ENCODE assay signal across 15 cellular contexts in the genomic region with DNA sequence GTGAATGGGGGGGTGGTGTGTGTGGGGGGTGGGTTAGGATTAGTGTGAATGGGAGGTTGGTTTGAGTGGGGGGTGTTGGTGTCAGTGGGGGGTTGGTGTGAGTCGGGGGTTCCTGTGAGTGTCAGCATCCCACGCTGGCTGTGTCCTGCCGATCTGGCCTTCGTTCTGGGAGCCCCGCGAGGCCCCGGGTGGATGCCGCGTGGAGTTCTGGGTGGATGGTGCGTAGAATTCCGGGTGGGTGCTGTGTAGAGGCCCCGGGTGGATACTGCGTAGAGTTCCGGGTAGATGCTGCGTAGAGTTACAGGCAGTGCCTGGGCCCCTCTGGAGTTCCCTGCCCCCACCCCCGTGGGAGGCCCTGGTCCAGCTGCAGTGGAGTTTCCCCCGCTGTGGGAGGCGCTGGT. TPM values are rescaled to one million over a fixed set of nuclear protein-coding genes. Genes with fewer than 3 reads are reported as not detected.
DNase-seq lines count a peak whose midpoint lies in the region; ATAC-seq, FAIRE-seq and TF ChIP-seq lines count a peak whose summit lies in the region.
"Had no signal": no experiment of that assay in that cellular context is flagged by ENCODE, and none has a peak within 500 bp of the region (broad histone marks: within the 10 kb centered on the region; RNA-seq: fewer than 3 reads in every experiment).

No MANE protein-coding gene starts in this region.

- DNase-seq in right lobe of liver (peak in 2 of 3 donors; percentile 11 to 52), HepG2 (ENCODE audit: low spot score) (no peak), T-helper 17 cell (peak in 2 of 3 donors; percentile 3 to 10), nephron progenitor cell (peak; percentile 6), AG08396 (ENCODE audit: low spot score) (no peak), NCI-H82 treated with DMSO at 0.1 percent for 48 hours (lab: John Stamatoyannopoulos, UW; ENCODE audit: unreplicated experiment) (no peak)
- DNase-seq: ACHN, GF-D8, MG63, NCI-H1092 treated with DMSO at 0.1 percent for 48 hours, NCI-H1694 treated with DMSO at 0.1 percent for 48 hours, NCI-H69 had no signal

- H2AFZ ChIP-seq in HepG2 (ENCODE audit: low read length): no peak overlapping the region

- no peak for TF ChIP-seq RAD21 in HepG2 (CRISPR knock-in tag; IDR thresholded peaks at IDR 0.05)

- no TSS peak for BruUV-seq in HepG2 (replicated peaks; lab: Mats Ljungman, UMichigan)

- POLR2A ChIA-PET in HepG2 (lab: Yijun Ruan, JAX): no interaction called here

- no peaks in the 10 kb centered on the region for H3K27me3 Mint-ChIP-seq in T-helper 17 cell
- H3K27me3 Mint-ChIP-seq in nephron progenitor cell (ENCODE audit: low read depth, poor library complexity): no peaks in the 10 kb centered on the region
- H3K27me3 Mint-ChIP-seq: B cell; CD8-positive, alpha-beta memory T cell had no signal

- no peaks in the 10 kb centered on the region for H3K4me1 Mint-ChIP-seq in T-helper 17 cell
- H3K4me1 Mint-ChIP-seq in nephron progenitor cell: peaks cover 11% of the 10 kb centered on the region

- in situ Hi-C loops in HepG2 (cut with HindIII; ENCODE audit: extremely low pct_ligation_motif_present, low pct_unique_long_range_greater_than_20kb): no loop called here

- H3K4me3 Mint-ChIP-seq in T-helper 17 cell (no peak overlapping the region), nephron progenitor cell (no peak overlapping the region)
- H3K4me3 Mint-ChIP-seq: B cell; CD8-positive, alpha-beta memory T cell had no signal

- no peak overlapping the region for H3K4me3 ChIP-seq in right lobe of liver
- H3K4me3 ChIP-seq in HepG2 (replicated peaks in 1 of 3; ENCODE audit: insufficient read depth in 1 of 3, low read depth in 2 of 3, low read length in 3 of 3): no peak overlapping the region
- H3K4me3 ChIP-seq: MG63 had no signal

- H4K20me1 ChIP-seq in HepG2 (ENCODE audit: insufficient read depth, low read length): peaks cover 3% of the 10 kb centered on the region; the same call in 1 of the 2 replicates

- ATAC-seq in right lobe of liver (no peak), HepG2 (no peak), T-helper 17 cell (no peak), GM18867 (IDR thresholded peaks at IDR 0.05; ENCODE audit: unreplicated experiment) (no peak)

- H3K36me3 ChIP-seq in right lobe of liver: peaks cover 0 to 1% (median 0%) of the 10 kb centered on the region in 4 donors
- H3K36me3 ChIP-seq in HepG2 (replicated peaks in 1 of 2; ENCODE audit: control insufficient read depth in 1 of 2, insufficient read depth in 2 of 2, low read length in 2 of 2): peaks cover 0 to 2% of the 10 kb centered on the region in 2 experiments; a peak in 2 of 5 replicates

- H3K27me3 ChIP-seq in right lobe of liver (no peaks in the 10 kb centered on the region), HepG2 (ENCODE audit: control insufficient read depth in 1 of 2, insufficient read depth in 2 of 2, low read length in 2 of 2) (no peaks in the 10 kb centered on the region)
- H3K27me3 ChIP-seq: MG63 had no signal

- no peak for TF ChIP-seq POLR2A in right lobe of liver (IDR thresholded peaks at IDR 0.05)
- no peak for TF ChIP-seq POLR2A in HepG2 (IDR thresholded peaks at IDR 0.05; ENCODE audit: insufficient read depth in 1 of 2, low read depth in 2 of 2, low read length in 2 of 2)

- H3K27ac Mint-ChIP-seq in T-helper 17 cell (no peak overlapping the region), nephron progenitor cell (no peak overlapping the region)
- H3K27ac Mint-ChIP-seq: B cell; CD8-positive, alpha-beta memory T cell had no signal

- H3K9me3 Mint-ChIP-seq in nephron progenitor cell: no peaks in the 10 kb centered on the region
- H3K9me3 Mint-ChIP-seq: CD8-positive, alpha-beta memory T cell had no signal

- intact Hi-C loops in right lobe of liver (cut with DNase I) (loop anchor here (10.0 kb wide), 2 partner anchors 62 to 252 kb away; no protein-coding TSS in a partner anchor), HepG2 (cut with micrococcal nuclease; ENCODE audit: unreplicated experiment) (no loop called here)

- WGBS in right lobe of liver (ENCODE audit: insufficient coverage, low coverage, low lambda C conversion rate, missing lambda C conversion rate): 93% methylated on average over 11 of the region's 18 CpGs
- 92% methylated on average over 15 of the region's 18 CpGs for WGBS in HepG2 (ENCODE audit: low lambda C conversion rate)

- TF ChIP-seq EP300 in HepG2 (IDR thresholded peaks at IDR 0.05; ENCODE audit: low read depth in 2 of 2, low read length in 2 of 2) (no peak), HepG2 (CRISPR knock-in tag; IDR thresholded peaks at IDR 0.05; ENCODE audit: borderline replicate concordance) (no peak)

- no peaks in the 10 kb centered on the region for H3K79me2 ChIP-seq in HepG2 (ENCODE audit: insufficient read depth, low read length)

- H3K27ac ChIP-seq in right lobe of liver: no peak overlapping the region
- no peak overlapping the region for H3K27ac ChIP-seq in HepG2 (ENCODE audit: extremely low read length, insufficient read depth, low read length)

- no peak overlapping the region for H3K9ac ChIP-seq in HepG2 (ENCODE audit: insufficient read depth, low read depth, low read length)

- FAIRE-seq in HepG2 (lab: Jason Lieb, UNC): no peak

- H3K4me2 ChIP-seq in HepG2 (ENCODE audit: low read depth, low read length): no peak overlapping the region

- H3K4me1 ChIP-seq in right lobe of liver (peaks cover 0 to 4% (median 0%) of the 10 kb centered on the region in 4 donors), HepG2 (ENCODE audit: insufficient read depth, low read length) (peaks cover 14% of the 10 kb centered on the region)

- H3K9me3 ChIP-seq in right lobe of liver: no peaks in the 10 kb centered on the region
- no peaks in the 10 kb centered on the region for H3K9me3 ChIP-seq in HepG2 (ENCODE audit: low read length)
- H3K9me3 ChIP-seq in T-helper 17 cell (ENCODE audit: control insufficient read depth, low read length, poor library complexity, severe bottlenecking): no peaks in the 10 kb centered on the region

- CTCF ChIA-PET in HepG2 (lab: Yijun Ruan, JAX; ENCODE audit: low intra/inter-chr PET ratio, low total read pairs): interaction anchor here (1.8 to 3.3 kb wide), 2 partner anchors 66 to 189 kb away, joined by 10 to 31 read pairs; no protein-coding TSS in a partner anchor

- H3K36me3 Mint-ChIP-seq in T-helper 17 cell (ENCODE audit: low read depth) (no peaks in the 10 kb centered on the region), nephron progenitor cell (ENCODE audit: low read depth) (peaks cover 4% of the 10 kb centered on the region)

- no peak for TF ChIP-seq CTCF in right lobe of liver (IDR thresholded peaks at IDR 0.05)
- no peak for TF ChIP-seq CTCF in HepG2 (CRISPR knock-in tag; IDR thresholded peaks at IDR 0.05)
- no peak for TF ChIP-seq CTCF in nephron progenitor cell (IDR thresholded peaks at IDR 0.05)

RNA-seq across cellular contexts. Expression of a gene that starts 8.7 kb away (rescaled TPM):
- total RNA-seq in right lobe of liver (1 to 10 TPM; 7.4 to 9.7 (median 8.3) TPM), HepG2 (2016; rRNA removed; fragmentation: Illumina TruSeq; extraction: Trizol) (12.1 and 14.6 TPM in 2 replicates), T-helper 17 cell (10 to 100 TPM; 20.7 to 21.6 TPM)
- total RNA-seq in HepG2 (2016; cell fraction: cytosol; rRNA removed; fragmentation: Illumina TruSeq; extraction: Trizol; ENCODE audit: low read depth): 7.5 and 7.6 TPM in 2 replicates
- 9.2 and 14.5 TPM in 2 replicates for total RNA-seq in HepG2 (2016; cell fraction: insoluble cytoplasmic fraction; rRNA removed; fragmentation: Illumina TruSeq; extraction: Trizol)
- total RNA-seq in HepG2 (2016; cell fraction: membrane; rRNA removed; fragmentation: Illumina TruSeq; extraction: Trizol): 8.8 and 9.0 TPM in 2 replicates
- 9.0 and 10.7 TPM in 2 replicates for total RNA-seq in HepG2 (2016; cell fraction: nucleus; rRNA removed; fragmentation: Illumina TruSeq; extraction: Trizol)
- 4.3 and 4.6 TPM in 2 replicates for polyA plus RNA-seq in HepG2 (2011; rRNA removed)
- polyA plus RNA-seq in HepG2 (2011; cell fraction: cytosol; rRNA removed): 2.7 and 4.4 TPM in 2 replicates
- polyA plus RNA-seq in HepG2 (2011; cell fraction: nucleus; rRNA removed): 14.6 and 21.3 TPM in 2 replicates
- 7.9 and 11.5 TPM in 2 replicates for polyA plus RNA-seq in HepG2 (2012)
- 11.7 and 12.8 TPM in 2 replicates for polyA plus RNA-seq in HepG2 (2016; cell fraction: cytosol; fragmentation: Illumina TruSeq; extraction: Trizol; ENCODE audit: low read depth)
- polyA plus RNA-seq in HepG2 (2016; cell fraction: insoluble cytoplasmic fraction; fragmentation: Illumina TruSeq; extraction: Trizol; ENCODE audit: low read depth): 14.6 and 19.7 TPM in 2 replicates
- polyA plus RNA-seq in HepG2 (2016; cell fraction: membrane; fragmentation: Illumina TruSeq; extraction: Trizol; ENCODE audit: low read depth): 9.3 and 11.4 TPM in 2 replicates
- polyA plus RNA-seq in HepG2 (2016; cell fraction: nucleus; fragmentation: Illumina TruSeq; extraction: Trizol; ENCODE audit: insufficient read depth, low read depth): 25.5 and 25.9 TPM in 2 replicates
- 5.3 and 10.2 TPM in 2 replicates for polyA minus RNA-seq in HepG2 (2011; rRNA and poly(A)+ RNA removed; ENCODE audit: low replicate concordance)
- polyA minus RNA-seq in HepG2 (2011; cell fraction: cytosol; rRNA and poly(A)+ RNA removed): 4.2 and 4.3 TPM in 2 replicates
- polyA minus RNA-seq in HepG2 (2011; cell fraction: nucleus; rRNA and poly(A)+ RNA removed): 2.7 and 3.7 TPM in 2 replicates

RNA-seq across cellular contexts. Expression of a gene that starts 8.8 kb away (rescaled TPM):
- 1 to 10 TPM; 4.2 to 9.0 (median 5.2) TPM for total RNA-seq in right lobe of liver
- 3.5 and 10.1 TPM in 2 replicates for total RNA-seq in HepG2 (2016; rRNA removed; fragmentation: Illumina TruSeq; extraction: Trizol)
- 3.5 and 3.6 TPM in 2 replicates for total RNA-seq in HepG2 (2016; cell fraction: cytosol; rRNA removed; fragmentation: Illumina TruSeq; extraction: Trizol; ENCODE audit: low read depth)
- total RNA-seq in HepG2 (2016; cell fraction: insoluble cytoplasmic fraction; rRNA removed; fragmentation: Illumina TruSeq; extraction: Trizol): 2.7 and 9.3 TPM in 2 replicates
- 2.5 and 3.2 TPM in 2 replicates for total RNA-seq in HepG2 (2016; cell fraction: membrane; rRNA removed; fragmentation: Illumina TruSeq; extraction: Trizol)
- total RNA-seq in HepG2 (2016; cell fraction: nucleus; rRNA removed; fragmentation: Illumina TruSeq; extraction: Trizol): 9.6 and 14.3 TPM in 2 replicates
- polyA plus RNA-seq in HepG2 (2011; rRNA removed): 10.1 and 11.6 TPM in 2 replicates
- polyA plus RNA-seq in HepG2 (2011; cell fraction: cytosol; rRNA removed): 3.4 and 4.5 TPM in 2 replicates
- polyA plus RNA-seq in HepG2 (2011; cell fraction: nucleus; rRNA removed): 66.0 and 70.7 TPM in 2 replicates
- polyA plus RNA-seq in HepG2 (2012): 9.1 and 11.4 TPM in 2 replicates
- polyA plus RNA-seq in HepG2 (2016; cell fraction: cytosol; fragmentation: Illumina TruSeq; extraction: Trizol; ENCODE audit: low read depth): 0.85 and 1.1 TPM in 2 replicates
- 4.4 and 5.8 TPM in 2 replicates for polyA plus RNA-seq in HepG2 (2016; cell fraction: insoluble cytoplasmic fraction; fragmentation: Illumina TruSeq; extraction: Trizol; ENCODE audit: low read depth)
- polyA plus RNA-seq in HepG2 (2016; cell fraction: membrane; fragmentation: Illumina TruSeq; extraction: Trizol; ENCODE audit: low read depth): 1.2 and 2.1 TPM in 2 replicates
- polyA plus RNA-seq in HepG2 (2016; cell fraction: nucleus; fragmentation: Illumina TruSeq; extraction: Trizol; ENCODE audit: insufficient read depth, low read depth): 41.8 and 50.5 TPM in 2 replicates
- 10.7 and 19.6 TPM in 2 replicates for polyA minus RNA-seq in HepG2 (2011; rRNA and poly(A)+ RNA removed; ENCODE audit: low replicate concordance)
- polyA minus RNA-seq in HepG2 (2011; cell fraction: cytosol; rRNA and poly(A)+ RNA removed): 3.3 and 4.1 TPM in 2 replicates
- polyA minus RNA-seq in HepG2 (2011; cell fraction: nucleus; rRNA and poly(A)+ RNA removed): 14.7 and 15.7 TPM in 2 replicates
- 10 to 100 TPM; 38.2 to 40.9 TPM for total RNA-seq in T-helper 17 cell

Comparison
In these comparisons a context has a peak if more than half of its experiments do, and no peak if none do; other contexts are left out.
1. DNase-seq: peak in right lobe of liver (2 of 3), T-helper 17 cell (2 of 3) and nephron progenitor cell (single experiment); none in HepG2 (single experiment), AG08396 (single experiment) and NCI-H82 treated with DMSO at 0.1 percent for 48 hours (single experiment).